In the genomic region with DNA sequence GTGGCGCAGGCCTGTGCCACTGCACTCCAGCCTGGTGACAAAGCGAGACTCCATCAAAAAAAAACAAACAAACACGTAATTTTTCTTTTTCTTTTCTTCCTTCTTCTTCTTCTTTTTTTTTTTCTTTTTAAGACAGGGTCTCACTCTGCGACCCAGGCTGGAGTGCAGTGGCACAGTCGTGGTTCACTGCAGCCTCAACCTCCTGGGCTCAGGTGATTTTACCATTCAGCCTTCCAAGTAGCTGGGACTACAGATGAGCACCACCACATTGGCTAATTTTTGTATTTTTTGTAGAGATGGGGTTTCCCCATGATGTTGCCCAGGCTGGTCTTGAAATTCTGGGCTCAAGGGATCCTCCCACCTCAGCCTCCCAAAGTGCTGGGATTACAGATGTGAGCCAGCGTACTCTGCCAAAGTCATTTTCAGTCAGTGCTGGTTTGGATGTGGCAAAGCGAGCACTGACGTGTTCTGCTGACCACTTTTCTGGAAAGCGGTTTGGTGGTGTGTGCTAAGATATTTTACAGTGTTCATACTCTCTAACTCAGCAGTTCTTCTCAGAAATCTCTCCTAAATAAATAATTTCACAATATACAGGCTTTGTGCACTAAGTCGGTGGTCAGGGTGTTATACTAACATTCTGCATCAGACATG, we compare ENCODE assay signal across 13 cellular contexts. TPM values are rescaled to one million over a fixed set of nuclear protein-coding genes. Genes with fewer than 3 reads are reported as not detected.
DNase-seq lines count a peak whose midpoint lies in the region; ATAC-seq and TF ChIP-seq lines count a peak whose summit lies in the region.
"Had no signal": no experiment of that assay in that cellular context is flagged by ENCODE, and none has a peak within 500 bp of the region (broad histone marks: within the 10 kb centered on the region; RNA-seq: fewer than 3 reads in every experiment).

No MANE protein-coding gene starts in this region.

- H3K79me2 ChIP-seq in neural progenitor cell (ENCODE audit: low read depth) = peaks cover 50% of the 10 kb centered on the region

- DNase-seq in CD8-positive, alpha-beta T cell = no peak
- peak; percentile 38 for DNase-seq in activated CD4-positive, alpha-beta memory T cell treated with anti-CD3 and anti-CD28 coated beads for 36 hours
- DNase-seq in fibroblast of peridontal ligament (ENCODE audit: extremely low read depth) = peak; percentile 94
- no peak for DNase-seq in neural progenitor cell (ENCODE audit: low spot score)
- DNase-seq: activated CD8-positive, alpha-beta memory T cell treated with anti-CD3 and anti-CD28 coated beads, Interleukin-2, amount 50 U/mL, for 4 hours; DMS153; head of caudate nucleus; NCI-H1417 treated with DMSO at 0.1 percent for 48 hours; stimulated activated naive CD4-positive, alpha-beta T cell treated with Interleukin-2 at 50 U/mL for 16 hours had no signal

- peaks cover 34% of the 10 kb centered on the region for H3K4me1 ChIP-seq in CD8-positive, alpha-beta T cell (ENCODE audit: insufficient read depth, low read length)
- peaks cover 19% of the 10 kb centered on the region for H3K4me1 ChIP-seq in neural progenitor cell

- no peaks in the 10 kb centered on the region for H3K9me3 Mint-ChIP-seq in CD8-positive, alpha-beta T cell
- H3K9me3 Mint-ChIP-seq in activated CD4-positive, alpha-beta memory T cell treated with anti-CD3 and anti-CD28 coated beads for 36 hours = no peaks in the 10 kb centered on the region
- no peaks in the 10 kb centered on the region for H3K9me3 Mint-ChIP-seq in neural progenitor cell

- peak overlapping the region; percentile 100 for H3K27ac Mint-ChIP-seq in CD8-positive, alpha-beta T cell
- peak overlapping the region; percentile 95 for H3K27ac Mint-ChIP-seq in activated CD4-positive, alpha-beta memory T cell treated with anti-CD3 and anti-CD28 coated beads for 36 hours
- no peak overlapping the region for H3K27ac Mint-ChIP-seq in neural progenitor cell

- no peak for TF ChIP-seq CTCF in CD8-positive, alpha-beta T cell (IDR thresholded peaks at IDR 0.05)
- no peak for TF ChIP-seq CTCF in neural progenitor cell (IDR thresholded peaks at IDR 0.05)

- no peak overlapping the region for H3K9ac ChIP-seq in neural progenitor cell

- no peak for ATAC-seq in CD8-positive, alpha-beta T cell
- no peak for ATAC-seq in GM18870 (IDR thresholded peaks at IDR 0.05; ENCODE audit: unreplicated experiment)
- ATAC-seq in HG02623 (IDR thresholded peaks at IDR 0.05; ENCODE audit: unreplicated experiment) = no peak
- no peak for ATAC-seq in HG03139 (IDR thresholded peaks at IDR 0.05; ENCODE audit: unreplicated experiment)

- H3K27ac ChIP-seq in CD8-positive, alpha-beta T cell (ENCODE audit: low read depth, low read length) = peak overlapping the region; percentile 97
- peak overlapping the region in 16 of 21 experiments; percentile 12 to 87 (median 76) for H3K27ac ChIP-seq in skin epidermis
- H3K27ac ChIP-seq in neural progenitor cell = no peak overlapping the region

- peaks cover 36% of the 10 kb centered on the region for H4K20me1 ChIP-seq in neural progenitor cell (ENCODE audit: low read depth)

- POLR2A ChIA-PET in CD8-positive, alpha-beta T cell (lab: Charles Lee) = interaction anchor here (3.2 kb wide), 1 partner anchor 12 kb away, joined by 19 read pairs; a partner anchor contains a TSS
- POLR2A ChIA-PET in activated CD4-positive, alpha-beta memory T cell treated with anti-CD3 and anti-CD28 coated beads for 36 hours (lab: Charles Lee) = interaction anchor here (0.5 kb wide), 1 partner anchor 21 kb away, joined by 3 read pairs; no protein-coding TSS in a partner anchor

- CTCF ChIA-PET in CD8-positive, alpha-beta T cell (lab: Charles Lee) = no interaction called here
- CTCF ChIA-PET in activated CD4-positive, alpha-beta memory T cell treated with anti-CD3 and anti-CD28 coated beads for 36 hours (lab: Charles Lee) = no interaction called here

- H3K4me1 Mint-ChIP-seq in CD8-positive, alpha-beta T cell (ENCODE audit: low read depth) = peaks cover 72% of the 10 kb centered on the region
- H3K4me1 Mint-ChIP-seq in activated CD4-positive, alpha-beta memory T cell treated with anti-CD3 and anti-CD28 coated beads for 36 hours (ENCODE audit: low read depth) = peaks cover 57% of the 10 kb centered on the region
- H3K4me1 Mint-ChIP-seq in neural progenitor cell = peaks cover 35% of the 10 kb centered on the region

- H3K9me3 ChIP-seq in CD8-positive, alpha-beta T cell (ENCODE audit: low read length) = no peaks in the 10 kb centered on the region
- no peaks in the 10 kb centered on the region for H3K9me3 ChIP-seq in neural progenitor cell (ENCODE audit: low read depth)

- no peak overlapping the region for H2AFZ ChIP-seq in neural progenitor cell (replicated peaks)

- H3F3A ChIP-seq in neural progenitor cell (ENCODE audit: low read depth) = peaks cover 8% of the 10 kb centered on the region

- no peak overlapping the region for H3K4me3 ChIP-seq in CD8-positive, alpha-beta T cell (ENCODE audit: low read depth, low read length)
- no peak overlapping the region for H3K4me3 ChIP-seq in skin epidermis
- H3K4me3 ChIP-seq in neural progenitor cell = no peak overlapping the region

- H3K27me3 ChIP-seq in CD8-positive, alpha-beta T cell (ENCODE audit: insufficient read depth, low read length) = no peaks in the 10 kb centered on the region
- H3K27me3 ChIP-seq in neural progenitor cell = no peaks in the 10 kb centered on the region

- H3K27me3 Mint-ChIP-seq in CD8-positive, alpha-beta T cell (ENCODE audit: low read depth) = no peaks in the 10 kb centered on the region
- H3K27me3 Mint-ChIP-seq in activated CD4-positive, alpha-beta memory T cell treated with anti-CD3 and anti-CD28 coated beads for 36 hours = no peaks in the 10 kb centered on the region
- peaks cover 2% of the 10 kb centered on the region for H3K27me3 Mint-ChIP-seq in neural progenitor cell (ENCODE audit: insufficient read depth, low read depth)

- intact Hi-C loops in CD8-positive, alpha-beta T cell (cut with DNase I, micrococcal nuclease) = no loop called here
- intact Hi-C loops in activated CD4-positive, alpha-beta memory T cell treated with anti-CD3 and anti-CD28 coated beads for 36 hours (cut with micrococcal nuclease) = no loop called here

- H3K36me3 ChIP-seq in CD8-positive, alpha-beta T cell (ENCODE audit: insufficient read depth, low read length) = peaks cover 22% of the 10 kb centered on the region
- no peaks in the 10 kb centered on the region for H3K36me3 ChIP-seq in neural progenitor cell

- no peak overlapping the region for H3K4me2 ChIP-seq in neural progenitor cell

- peaks cover 38% of the 10 kb centered on the region for H3K36me3 Mint-ChIP-seq in CD8-positive, alpha-beta T cell
- H3K36me3 Mint-ChIP-seq in activated CD4-positive, alpha-beta memory T cell treated with anti-CD3 and anti-CD28 coated beads for 36 hours = peaks cover 22% of the 10 kb centered on the region
- H3K36me3 Mint-ChIP-seq in neural progenitor cell = peaks cover 15% of the 10 kb centered on the region

- H3K4me3 Mint-ChIP-seq in CD8-positive, alpha-beta T cell = peak overlapping the region; percentile 18
- H3K4me3 Mint-ChIP-seq in activated CD4-positive, alpha-beta memory T cell treated with anti-CD3 and anti-CD28 coated beads for 36 hours = peak overlapping the region; percentile 75
- H3K4me3 Mint-ChIP-seq in neural progenitor cell = no peak overlapping the region

RNA-seq across cellular contexts. Expression of a gene that starts 10.7 kb away (rescaled TPM):
- total RNA-seq in CD8-positive, alpha-beta T cell = 100 to 1,000 TPM; 194 to 196 TPM
- total RNA-seq in activated CD4-positive, alpha-beta memory T cell treated with anti-CD3 and anti-CD28 coated beads for 36 hours = 10 to 100 TPM; 55.0 to 56.5 TPM
- 62.8 and 75.1 TPM in 2 replicates for total RNA-seq in neural progenitor cell (ENCODE audit: low replicate concordance)

RNA-seq across cellular contexts. Expression of a gene that starts 35.7 kb away (rescaled TPM):
- total RNA-seq in CD8-positive, alpha-beta T cell = not detected
- total RNA-seq in activated CD4-positive, alpha-beta memory T cell treated with anti-CD3 and anti-CD28 coated beads for 36 hours = not detected
- total RNA-seq in neural progenitor cell (ENCODE audit: low replicate concordance) = 0.50 TPM in 1 of 2 replicates, not detected in the other

Comparison
In these comparisons a context has a peak if more than half of its experiments do, and no peak if none do; other contexts are left out.
1. DNase-seq: peak in activated CD4-positive, alpha-beta memory T cell treated with anti-CD3 and anti-CD28 coated beads for 36 hours (single experiment) and fibroblast of peridontal ligament (single experiment); none in CD8-positive, alpha-beta T cell (0 of 7) and neural progenitor cell (single experiment).